25 cellular contexts compared by ENCODE assay signal in genomic region chr10:114955984-114956383, GRCh38. TPM values are rescaled to one million over a fixed set of nuclear protein-coding genes. Genes with fewer than 3 reads are reported as not detected.
DNase-seq lines count a peak whose midpoint lies in the region; ATAC-seq, FAIRE-seq and TF ChIP-seq lines count a peak whose summit lies in the region.
"Had no signal": no experiment of that assay in that cellular context is flagged by ENCODE, and none has a peak within 500 bp of the region (broad histone marks: within the 10 kb centered on the region; RNA-seq: fewer than 3 reads in every experiment).

No MANE protein-coding gene starts in this region.

- no peaks in the 10 kb centered on the region for H3K9me2 ChIP-seq in MM.1S (replicated peaks; ENCODE audit: insufficient read depth, low read length)

- H3K4me1 Mint-ChIP-seq in immature natural killer cell, result peaks cover 14 to 33% of the 10 kb centered on the region in 2 donors

- no peak for DNase-seq in GM12891 (ENCODE audit: insufficient read length, low spot score)
- DNase-seq in MM.1S, result no peak
- no peak for DNase-seq in GM12878 (ENCODE audit: low read depth, low spot score)
- no peak for DNase-seq in middle frontal gyrus (ENCODE audit: extremely low spot score, low spot score)
- DNase-seq in DMS 273 treated with DMSO at 0.1 percent for 48 hours (lab: John Stamatoyannopoulos, UW), result no peak
- no peak for DNase-seq in immature natural killer cell
- DNase-seq: AML-193; C1 segment of cervical spinal cord; CD8-positive, alpha-beta memory T cell; DMS53; GDM1; H9; NCI-H1092; NCI-H1436; NCI-H187 treated with DMSO at 0.1 percent for 48 hours; NCI-H2107; NCI-H510A; NK-92 treated with Interleukin-12 subunit alpha and Interleukin-12 subunit beta, amount 100 ng/mL, for 24 hours; SIG-M5 had no signal

- TF ChIP-seq POLR2A in GM12891 (IDR thresholded peaks at IDR 0.05; ENCODE audit: low read depth, low read length) (no peak), GM12878 (IDR thresholded peaks at IDR 0.05; ENCODE audit: low read depth, low read length) (no peak)

- no peaks in the 10 kb centered on the region for H3K36me3 ChIP-seq in MM.1S (replicated peaks; ENCODE audit: insufficient read depth, low read length)
- H3K36me3 ChIP-seq in GM12878 (ENCODE audit: control insufficient read depth in 2 of 2, insufficient read depth in 2 of 2, low read length in 1 of 2), result peaks cover 0 to 13% of the 10 kb centered on the region in 2 experiments; a peak in 3 of 4 replicates
- H3K36me3 ChIP-seq in mesodermal cell (ENCODE audit: control insufficient read depth, insufficient read depth, low read length), result peaks cover 49% of the 10 kb centered on the region

- CTCF ChIA-PET in GM12878 (lab: Yijun Ruan, JAX), result interaction anchor here (1.4 kb wide), 2 partner anchors 10 to 135 kb away, joined by 3 to 5 read pairs; partner anchors contain the start of gene FHIP2A

- H3K27me3 Mint-ChIP-seq in immature natural killer cell (ENCODE audit: low read depth in 3 of 3), result no peaks in the 10 kb centered on the region
- H3K27me3 Mint-ChIP-seq: CD8-positive, alpha-beta memory T cell had no signal

- in situ Hi-C loops in GM12878 (cut with MboI), result no loop called here

- no peaks in the 10 kb centered on the region for H3F3A ChIP-seq in MM.1S (ENCODE audit: insufficient read depth, low read length)

- H3K9ac ChIP-seq in MM.1S (ENCODE audit: low read length) (no peak overlapping the region), GM12878 (ENCODE audit: control insufficient read depth, insufficient read depth, low read length) (no peak overlapping the region)

- H3K4me3 Mint-ChIP-seq in immature natural killer cell, result no peak overlapping the region
- H3K4me3 Mint-ChIP-seq: CD8-positive, alpha-beta memory T cell; H9 had no signal

- H3K27me3 ChIP-seq in MM.1S (replicated peaks; ENCODE audit: insufficient read depth, low read length), result no peaks in the 10 kb centered on the region
- no peaks in the 10 kb centered on the region for H3K27me3 ChIP-seq in GM12878 (replicated peaks in 1 of 2; ENCODE audit: control insufficient read depth in 2 of 2, insufficient read depth in 2 of 2, low read length in 1 of 2)

- no peak for TF ChIP-seq RAD21 in GM12878 (IDR thresholded peaks at IDR 0.05; ENCODE audit: insufficient read depth, low read depth, low read length)

- intact Hi-C loops in GM12878 (cut with micrococcal nuclease; ENCODE audit: unreplicated experiment), result no loop called here

- H2AFZ ChIP-seq in MM.1S (ENCODE audit: low read length), result no peak overlapping the region
- H2AFZ ChIP-seq in GM12878 (ENCODE audit: control insufficient read depth, low read depth, low read length), result no peak overlapping the region

- TF ChIP-seq CTCF in MM.1S (IDR thresholded peaks at IDR 0.05; ENCODE audit: low read length), result no peak
- TF ChIP-seq CTCF in GM12878 (IDR thresholded peaks at IDR 0.05 in 2 of 3, conservative IDR thresholded peaks at IDR 0.05 in 1 of 3; ENCODE audit: control insufficient read depth in 2 of 3, extremely low read depth in 1 of 3, insufficient read depth in 1 of 3, low read depth in 3 of 3, low read length in 3 of 3), result no peak

- peak overlapping the region; percentile 5; the same call in 1 of the 2 replicates for H3K4me2 ChIP-seq in MM.1S (ENCODE audit: low read depth, low read length)
- H3K4me2 ChIP-seq in GM12878 (ENCODE audit: control insufficient read depth, insufficient read depth), result no peak overlapping the region

- H3K9me3 Mint-ChIP-seq in immature natural killer cell, result no peaks in the 10 kb centered on the region
- H3K9me3 Mint-ChIP-seq: CD8-positive, alpha-beta memory T cell; H9 had no signal

- H3K36me3 Mint-ChIP-seq in immature natural killer cell, result peaks cover 0 to 17% (median 6%) of the 10 kb centered on the region in 3 donors

- RAD21 ChIA-PET in GM12878 (lab: Charles Lee; ENCODE audit: unreplicated experiment), result no interaction called here

- no peaks in the 10 kb centered on the region for H4K20me1 ChIP-seq in MM.1S (ENCODE audit: insufficient read depth, low read length)
- no peaks in the 10 kb centered on the region for H4K20me1 ChIP-seq in GM12878 (ENCODE audit: control insufficient read depth, insufficient read depth)

- TF ChIP-seq EP300 in GM12878 (IDR thresholded peaks at IDR 0.05; ENCODE audit: borderline replicate concordance in 1 of 2, control insufficient read depth in 1 of 2, low read depth in 2 of 2, low read length in 2 of 2), result no peak

- H3K4me1 ChIP-seq in MM.1S (ENCODE audit: low read length) (peaks cover 12% of the 10 kb centered on the region), GM12878 (ENCODE audit: control insufficient read depth, insufficient read depth, low read length) (peaks cover 13% of the 10 kb centered on the region; the same call in 1 of the 2 replicates), mesodermal cell (ENCODE audit: control insufficient read depth, insufficient read depth, low read length, poor library complexity, severe bottlenecking) (no peaks in the 10 kb centered on the region)

- WGBS in GM12878 (ENCODE audit: insufficient coverage, insufficient replicate concordance, low lambda C conversion rate, missing lambda C conversion rate), result 97% methylated on average over 4 of the region's 4 CpGs
- WGBS in mesodermal cell (ENCODE audit: insufficient coverage in 2 of 2), 2 experiments, result 81 to 100% methylated on average over 2 to 3 of the region's 4 CpGs

- ATAC-seq in GM12878 (peak; percentile 54), HG03045 (IDR thresholded peaks at IDR 0.05; ENCODE audit: unreplicated experiment) (no peak)
- ATAC-seq: HepG2, K562 had no signal

- SMC1A ChIA-PET in GM12878 (lab: Charles Lee; ENCODE audit: uncharacterized antibody, unreplicated experiment), result interaction anchor here (0.6 to 2.7 kb wide), 6 partner anchors 9 to 86 kb away, joined by 3 to 11 read pairs (median 3); partner anchors contain the start of gene TRUB1

- H3K9me3 ChIP-seq in MM.1S (replicated peaks; ENCODE audit: insufficient read depth, low read length) (no peaks in the 10 kb centered on the region), GM12878 (replicated peaks; ENCODE audit: control insufficient read depth, insufficient read depth, low read length) (no peaks in the 10 kb centered on the region), mesodermal cell (ENCODE audit: control insufficient read depth, low read length) (no peaks in the 10 kb centered on the region)

- peaks cover 18% of the 10 kb centered on the region for H3K79me2 ChIP-seq in MM.1S (ENCODE audit: low read length)
- peaks cover 3% of the 10 kb centered on the region for H3K79me2 ChIP-seq in GM12878 (ENCODE audit: control insufficient read depth, insufficient read depth, low read length)

- no TSS peak for BruUV-seq in GM12878 (replicated peaks; lab: Mats Ljungman, UMichigan)

- H3K27ac ChIP-seq in MM.1S (ENCODE audit: low read length) (no peak overlapping the region), GM12878 (ENCODE audit: control insufficient read depth, insufficient read depth) (no peak overlapping the region), mesodermal cell (ENCODE audit: low read depth, low read length, severe bottlenecking) (peak overlapping the region; percentile 11)
- H3K27ac ChIP-seq: HL-60, RWPE1 had no signal

- peak; percentile 23 for FAIRE-seq in GM12891 (lab: Jason Lieb, UNC)
- FAIRE-seq in GM12878 (lab: Jason Lieb, UNC), result no peak
- FAIRE-seq: HepG2, K562 had no signal

- H3K4me3 ChIP-seq in MM.1S (ENCODE audit: low read length) (no peak overlapping the region), GM12878 (no peak overlapping the region), mesodermal cell (ENCODE audit: extremely low read depth, insufficient read depth, low read length, poor library complexity, severe bottlenecking) (no peak overlapping the region)
- H3K4me3 ChIP-seq: K562 had no signal

- POLR2A ChIA-PET in GM12878 (lab: Charles Lee), result interaction anchor here (1.1 kb wide), 1 partner anchor 13 kb away, joined by 3 read pairs; no protein-coding TSS in a partner anchor

- H3K27ac Mint-ChIP-seq in immature natural killer cell, result no peak overlapping the region

TF ChIP-seq in GM12891, 5 proteins besides CTCF, POLR2A, EP300 and RAD21:
- TF ChIP-seq POLR2AphosphoS5 (IDR thresholded peaks at IDR 0.05; ENCODE audit: low read depth, low read length), result no peak
- no peak for TF ChIP-seq SPI1 (IDR thresholded peaks at IDR 0.05; ENCODE audit: low read depth, low read length)
- TF ChIP-seq POU2F2 (IDR thresholded peaks at IDR 0.05; ENCODE audit: low read depth, low read length), result no peak
- no peak for TF ChIP-seq PAX5 (IDR thresholded peaks at IDR 0.05; ENCODE audit: insufficient read depth, low read length, severe bottlenecking)
- TF ChIP-seq TAF1 (IDR thresholded peaks at IDR 0.05; ENCODE audit: low read depth, low read length), result no peak

RNA-seq across cellular contexts. Expression of gene TRUB1, which starts 18.0 kb away (rescaled TPM):
- 7.5 TPM for polyA plus RNA-seq in GM12891 (2012; ENCODE audit: low read depth, missing spikeins)
- total RNA-seq in GM12878 (2013; cell fraction: nucleolus; rRNA removed), result 25.7 and 27.2 TPM in 2 replicates
- total RNA-seq in GM12878 (2014; rRNA removed) (15.7 and 17.9 TPM in 2 replicates), GM12878 (2014; rRNA removed; fragmentation: Illumina TruSeq; extraction: Trizol) (19.4 and 20.3 TPM in 2 replicates), GM12878 (2021) (15.8 and 15.9 TPM in 2 replicates)
- 3.8 TPM for polyA plus RNA-seq in GM12878 (2011; ENCODE audit: low read depth)
- polyA plus RNA-seq in GM12878 (2011; rRNA removed) (16.1 and 29.9 TPM in 2 replicates), GM12878 (2014; fragmentation: Illumina TruSeq; extraction: Trizol) (17.0 and 22.7 TPM in 2 replicates), GM12878 (2014; fragmentation: Nextera tagmentation; extraction: Ambion mirVana) (10 to 100 TPM in 1 of 2 experiments, 1 to 10 TPM in 1; 8.1 to 10.4 TPM), GM12878 (2014; rRNA removed) (11.1 and 12.4 TPM in 2 replicates), GM12878 (2016; fragmentation: Nextera tagmentation; extraction: Ambion mirVana) (10 to 100 TPM; 22.9 to 24.0 TPM), immature natural killer cell (10 to 100 TPM in 2 of 3 donors, 1 to 10 TPM in 1; 1.9 to 11.2 (median 10.6) TPM)
- polyA plus RNA-seq in GM12878 (2011; cell fraction: cytosol; rRNA removed), result 6.5 and 6.9 TPM in 2 replicates
- 6.5 and 8.7 TPM in 2 replicates for polyA plus RNA-seq in GM12878 (2011; cell fraction: nucleus; rRNA removed)
- polyA plus RNA-seq in GM12878 (2012), result 5.5 and 8.4 TPM in 2 replicates
- polyA minus RNA-seq in GM12878 (2011; rRNA and poly(A)+ RNA removed), result 8.9 and 12.5 TPM in 2 replicates
- polyA minus RNA-seq in GM12878 (2011; cell fraction: cytosol; rRNA and poly(A)+ RNA removed), result 5.0 and 8.4 TPM in 2 replicates
- 9.7 and 13.3 TPM in 2 replicates for polyA minus RNA-seq in GM12878 (2011; cell fraction: nucleus; rRNA and poly(A)+ RNA removed)
- 20.1 TPM for polyA plus RNA-seq in mesodermal cell (2013, experiment 1 of 2)
- 25.1 TPM for polyA plus RNA-seq in mesodermal cell (2013, experiment 2 of 2)
